In the genomic region with DNA sequence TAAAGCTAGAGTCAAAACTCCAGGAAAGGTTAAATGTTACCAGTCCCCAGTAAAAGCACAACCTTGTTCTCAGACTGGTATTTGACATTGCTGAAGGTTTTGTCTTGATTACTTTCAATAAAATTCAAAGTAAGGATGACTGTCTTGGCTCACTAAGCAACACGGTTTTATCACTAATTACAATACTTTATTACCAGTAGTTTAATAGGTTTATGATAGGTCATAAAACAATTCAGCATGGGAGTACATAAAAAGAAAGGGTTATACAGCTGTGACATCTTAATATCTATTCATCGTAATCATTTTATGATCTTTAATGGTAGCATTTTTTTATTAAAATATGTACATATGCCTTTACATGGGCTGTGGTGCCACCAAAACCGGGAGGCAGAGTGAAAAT, we compare ENCODE assay signal across 16 cellular contexts.
"Had no signal": no experiment of that assay in that cellular context is flagged by ENCODE, and none has a peak within 500 bp of the region (broad histone marks: within the 10 kb centered on the region; RNA-seq: fewer than 3 reads in every experiment).

No MANE protein-coding gene starts in this region.

- H3K27ac ChIP-seq: dorsolateral prefrontal cortex, esophagus muscularis mucosa, parathyroid adenoma, SK-N-MC, tibial nerve, VCaP had no signal

- H3K27ac Mint-ChIP-seq: activated CD4-positive, alpha-beta memory T cell treated with anti-CD3 and anti-CD28 coated beads for 36 hours; activated CD8-positive, alpha-beta memory T cell treated with anti-CD3 and anti-CD28 coated beads, Interleukin-2, amount 10 ng/mL, durations not matched to agents 7 days and 5 days; activated naive CD4-positive, alpha-beta T cell treated with anti-CD3 and anti-CD28 coated beads for 36 hours; activated T-helper 2 cell treated with anti-CD3 and anti-CD28 coated beads, Interferon-gamma antibody, Interleukin-2, Interleukin-4, amounts not matched to agents 10 μg/mL and 5 μg/mL and 100 μg/mL, durations not matched to agents 14 hours and 24 hours and 36 hours; T-cell had no signal

- H3K9me3 Mint-ChIP-seq: activated CD4-positive, alpha-beta memory T cell treated with anti-CD3 and anti-CD28 coated beads for 36 hours; activated naive CD4-positive, alpha-beta T cell treated with anti-CD3 and anti-CD28 coated beads for 36 hours; activated T-helper 2 cell treated with anti-CD3 and anti-CD28 coated beads, Interferon-gamma antibody, Interleukin-2, Interleukin-4, amounts not matched to agents 10 μg/mL and 5 μg/mL and 100 μg/mL, durations not matched to agents 14 hours and 24 hours and 36 hours had no signal

- ATAC-seq: activated CD8-positive, alpha-beta memory T cell treated with anti-CD3 and anti-CD28 coated beads, Interleukin-2, amount 10 ng/mL, durations not matched to agents 7 days and 5 days; T-cell had no signal

- H3K4me1 ChIP-seq: esophagus muscularis mucosa, parathyroid adenoma had no signal

- H3K36me3 Mint-ChIP-seq: activated CD4-positive, alpha-beta memory T cell treated with anti-CD3 and anti-CD28 coated beads for 36 hours; activated CD8-positive, alpha-beta memory T cell treated with anti-CD3 and anti-CD28 coated beads, Interleukin-2, amount 10 ng/mL, durations not matched to agents 7 days and 5 days; T-cell had no signal

- H3K36me3 ChIP-seq: esophagus muscularis mucosa, tibial nerve had no signal

- H3K4me3 Mint-ChIP-seq: activated CD4-positive, alpha-beta memory T cell treated with anti-CD3 and anti-CD28 coated beads for 36 hours; activated CD8-positive, alpha-beta memory T cell treated with anti-CD3 and anti-CD28 coated beads, Interleukin-2, amount 10 ng/mL, durations not matched to agents 7 days and 5 days; activated naive CD4-positive, alpha-beta T cell treated with anti-CD3 and anti-CD28 coated beads for 36 hours; T-cell had no signal

- H3K4me3 ChIP-seq: esophagus muscularis mucosa, SK-N-MC, tibial nerve had no signal

- H3K9me3 ChIP-seq: esophagus muscularis mucosa, tibial nerve had no signal

- DNase-seq: activated CD4-positive, alpha-beta memory T cell treated with anti-CD3 and anti-CD28 coated beads for 36 hours; activated CD8-positive, alpha-beta memory T cell treated with anti-CD3 and anti-CD28 coated beads, Interleukin-2, amount 10 ng/mL, durations not matched to agents 7 days and 5 days; activated naive CD4-positive, alpha-beta T cell treated with anti-CD3 and anti-CD28 coated beads for 36 hours; activated T-cell treated with anti-CD3 and anti-CD28 coated beads, Interleukin-2, amount 50 U/mL, for 1 hour; dorsolateral prefrontal cortex; hypothalamus; stimulated activated CD4-positive, alpha-beta T cell treated with anti-CD3 and anti-CD28 coated beads, Interleukin-2, amount 100 ng/mL, for 48 hours; stimulated activated naive CD4-positive, alpha-beta T cell; T-cell; T1000 had no signal

- H3K4me1 Mint-ChIP-seq: activated CD8-positive, alpha-beta memory T cell treated with anti-CD3 and anti-CD28 coated beads, Interleukin-2, amount 10 ng/mL, durations not matched to agents 7 days and 5 days; T-cell had no signal
